In genomic region chr20:25025986-25026605, GRCh38 we compare ENCODE assay signal across 23 cellular contexts. TPM values are rescaled to one million over a fixed set of nuclear protein-coding genes. Genes with fewer than 3 reads are reported as not detected.
DNase-seq lines count a peak whose midpoint lies in the region; ATAC-seq lines count a peak whose summit lies in the region.
"Had no signal": no experiment of that assay in that cellular context is flagged by ENCODE, and none has a peak within 500 bp of the region (broad histone marks: within the 10 kb centered on the region; RNA-seq: fewer than 3 reads in every experiment).

No MANE protein-coding gene starts in this region.

- ATAC-seq in left ventricle myocardium superior (peak; percentile 33), GM18873 (IDR thresholded peaks at IDR 0.05; ENCODE audit: low FRiP score, unreplicated experiment) (no peak)
- ATAC-seq: A549; activated T-cell treated with anti-CD3 and anti-CD28 coated beads, Interleukin-2, amount 50 U/mL, for 72 hours; CD8-positive, alpha-beta T cell; WTC11 had no signal

- DNase-seq in AML-193 (lab: John Stamatoyannopoulos, UW) = peak; percentile 21 to 29
- DNase-seq in MV-4-11 (lab: John Stamatoyannopoulos, UW) = peak; percentile 20
- no peak for DNase-seq in left ventricle myocardium superior
- DNase-seq in posterior vena cava (ENCODE audit: low spot score) = peak; percentile 71
- DNase-seq in effector memory CD4-positive, alpha-beta T cell = no peak
- DNase-seq in NCI-H2081 (lab: John Stamatoyannopoulos, UW) = no peak
- no peak for DNase-seq in NCI-H2227 treated with DMSO at 0.1 percent for 48 hours (lab: John Stamatoyannopoulos, UW)
- DNase-seq: activated CD8-positive, alpha-beta memory T cell treated with anti-CD3 and anti-CD28 coated beads for 24 hours; activated T-cell treated with anti-CD3 and anti-CD28 coated beads, Interleukin-2, amount 50 U/mL, for 72 hours; brain microvascular endothelial cell; CD8-positive, alpha-beta T cell; DMS79; GOT3; NCI-H1930; occipital lobe had no signal

- H3K36me3 ChIP-seq in effector memory CD4-positive, alpha-beta T cell (ENCODE audit: control insufficient read depth, insufficient read depth, low read length) = peaks cover 29% of the 10 kb centered on the region
- H3K36me3 ChIP-seq: brain microvascular endothelial cell had no signal

- intact Hi-C loops in left ventricle myocardium superior (cut with micrococcal nuclease) = no loop called here
- intact Hi-C loops in posterior vena cava (cut with DNase I) = no loop called here

- H3K4me3 ChIP-seq in effector memory CD4-positive, alpha-beta T cell (ENCODE audit: insufficient read depth, low read depth, low read length, poor library complexity, severe bottlenecking) = no peak overlapping the region
- H3K4me3 ChIP-seq: A549, smooth muscle cell, thoracic aorta had no signal

- no peaks in the 10 kb centered on the region for H3K4me1 ChIP-seq in effector memory CD4-positive, alpha-beta T cell (ENCODE audit: control insufficient read depth, insufficient read depth, low read length, poor library complexity, severe bottlenecking)
- H3K4me1 ChIP-seq: A549 had no signal

- H3K27me3 ChIP-seq in effector memory CD4-positive, alpha-beta T cell (replicated peaks; ENCODE audit: control insufficient read depth, insufficient read depth, low read length, poor library complexity, severe bottlenecking) = no peaks in the 10 kb centered on the region
- H3K27me3 ChIP-seq: brain microvascular endothelial cell had no signal

- no peaks in the 10 kb centered on the region for H3K9me3 ChIP-seq in effector memory CD4-positive, alpha-beta T cell (ENCODE audit: control insufficient read depth, low read length)
- H3K9me3 ChIP-seq: A549, thoracic aorta had no signal

- H3K27ac ChIP-seq in effector memory CD4-positive, alpha-beta T cell (ENCODE audit: insufficient read depth, low read length, poor library complexity, severe bottlenecking) = no peak overlapping the region
- H3K27ac ChIP-seq: A549, brain microvascular endothelial cell, thoracic aorta had no signal

RNA-seq across cellular contexts. Expression of gene ACSS1, which starts 31.8 kb away (rescaled TPM):
- total RNA-seq in left ventricle myocardium superior = 164 TPM
- 10 to 100 TPM; 11.6 to 12.2 TPM for total RNA-seq in posterior vena cava

RNA-seq across cellular contexts. Expression of gene APMAP, which starts 33.5 kb away (rescaled TPM):
- 25.9 TPM for total RNA-seq in left ventricle myocardium superior
- 10 to 100 TPM; 32.7 to 45.6 TPM for total RNA-seq in posterior vena cava

RNA-seq across cellular contexts. Expression of gene VSX1, which starts 55.8 kb away (rescaled TPM):
- total RNA-seq in left ventricle myocardium superior (not detected), posterior vena cava (not detected)
- total RNA-seq: CD8-positive, alpha-beta T cell; epithelial cell of proximal tubule; frontal cortex; NCI-H460; occipital lobe; smooth muscle cell; thoracic aorta; WTC11 had no signal

Comparison
In these comparisons a context has a peak if more than half of its experiments do, and no peak if none do; other contexts are left out.
1. DNase-seq: peak in AML-193 (2 of 2), MV-4-11 (single experiment) and posterior vena cava (single experiment); none in left ventricle myocardium superior (single experiment), effector memory CD4-positive, alpha-beta T cell (0 of 3), NCI-H2081 (0 of 2) and NCI-H2227 treated with DMSO at 0.1 percent for 48 hours (single experiment).
2. RNA of gene ACSS1, which starts 31.8 kb away (total RNA-seq): 164 TPM in left ventricle myocardium superior (single experiment); 11.6 to 12.2 TPM in posterior vena cava; every median in the first group is over 10 times any median in the second.